In the genomic region with DNA sequence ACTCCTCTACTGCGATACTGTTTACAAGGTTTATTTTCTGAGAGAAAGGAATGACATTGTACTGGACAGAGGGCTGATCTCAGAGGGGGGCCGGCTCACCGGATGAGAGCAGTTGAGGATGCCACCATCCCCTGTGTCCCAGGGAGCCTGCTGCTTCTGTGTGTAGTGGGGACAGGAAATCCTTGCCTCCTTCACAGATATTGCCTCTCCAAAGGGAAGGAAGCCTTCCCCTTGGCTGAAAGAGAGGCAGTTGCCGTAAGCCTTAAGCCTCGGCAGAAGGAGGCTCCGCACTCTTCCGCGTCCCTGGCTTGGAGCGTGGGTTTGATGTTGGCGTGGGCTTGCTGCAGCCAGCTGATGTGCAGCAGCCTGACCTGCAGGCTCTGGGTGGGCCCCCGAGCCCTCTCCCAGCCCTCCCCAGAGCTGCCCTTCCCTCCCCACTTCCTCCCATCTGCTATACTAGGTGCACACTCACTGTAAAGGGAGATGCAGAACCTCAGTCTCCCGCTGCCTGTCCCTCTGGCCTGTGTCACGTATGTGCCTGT, we compare ENCODE assay signal across 2 cellular contexts.
TF ChIP-seq lines count a peak whose summit lies in the region.

No MANE protein-coding gene starts in this region.

TF ChIP-seq in SK-N-SH, 30 proteins besides CTCF, POLR2A, EP300 and RAD21 (continued from another document):
- TF ChIP-seq, protein P1, sequence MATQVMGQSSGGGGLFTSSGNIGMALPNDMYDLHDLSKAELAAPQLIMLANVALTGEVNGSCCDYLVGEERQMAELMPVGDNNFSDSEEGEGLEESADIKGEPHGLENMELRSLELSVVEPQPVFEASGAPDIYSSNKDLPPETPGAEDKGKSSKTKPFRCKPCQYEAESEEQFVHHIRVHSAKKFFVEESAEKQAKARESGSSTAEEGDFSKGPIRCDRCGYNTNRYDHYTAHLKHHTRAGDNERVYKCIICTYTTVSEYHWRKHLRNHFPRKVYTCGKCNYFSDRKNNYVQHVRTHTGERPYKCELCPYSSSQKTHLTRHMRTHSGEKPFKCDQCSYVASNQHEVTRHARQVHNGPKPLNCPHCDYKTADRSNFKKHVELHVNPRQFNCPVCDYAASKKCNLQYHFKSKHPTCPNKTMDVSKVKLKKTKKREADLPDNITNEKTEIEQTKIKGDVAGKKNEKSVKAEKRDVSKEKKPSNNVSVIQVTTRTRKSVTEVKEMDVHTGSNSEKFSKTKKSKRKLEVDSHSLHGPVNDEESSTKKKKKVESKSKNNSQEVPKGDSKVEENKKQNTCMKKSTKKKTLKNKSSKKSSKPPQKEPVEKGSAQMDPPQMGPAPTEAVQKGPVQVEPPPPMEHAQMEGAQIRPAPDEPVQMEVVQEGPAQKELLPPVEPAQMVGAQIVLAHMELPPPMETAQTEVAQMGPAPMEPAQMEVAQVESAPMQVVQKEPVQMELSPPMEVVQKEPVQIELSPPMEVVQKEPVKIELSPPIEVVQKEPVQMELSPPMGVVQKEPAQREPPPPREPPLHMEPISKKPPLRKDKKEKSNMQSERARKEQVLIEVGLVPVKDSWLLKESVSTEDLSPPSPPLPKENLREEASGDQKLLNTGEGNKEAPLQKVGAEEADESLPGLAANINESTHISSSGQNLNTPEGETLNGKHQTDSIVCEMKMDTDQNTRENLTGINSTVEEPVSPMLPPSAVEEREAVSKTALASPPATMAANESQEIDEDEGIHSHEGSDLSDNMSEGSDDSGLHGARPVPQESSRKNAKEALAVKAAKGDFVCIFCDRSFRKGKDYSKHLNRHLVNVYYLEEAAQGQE (IDR thresholded peaks at IDR 0.05; ENCODE audit: low read depth, low read length), result no peak
- TF ChIP-seq, protein P2, sequence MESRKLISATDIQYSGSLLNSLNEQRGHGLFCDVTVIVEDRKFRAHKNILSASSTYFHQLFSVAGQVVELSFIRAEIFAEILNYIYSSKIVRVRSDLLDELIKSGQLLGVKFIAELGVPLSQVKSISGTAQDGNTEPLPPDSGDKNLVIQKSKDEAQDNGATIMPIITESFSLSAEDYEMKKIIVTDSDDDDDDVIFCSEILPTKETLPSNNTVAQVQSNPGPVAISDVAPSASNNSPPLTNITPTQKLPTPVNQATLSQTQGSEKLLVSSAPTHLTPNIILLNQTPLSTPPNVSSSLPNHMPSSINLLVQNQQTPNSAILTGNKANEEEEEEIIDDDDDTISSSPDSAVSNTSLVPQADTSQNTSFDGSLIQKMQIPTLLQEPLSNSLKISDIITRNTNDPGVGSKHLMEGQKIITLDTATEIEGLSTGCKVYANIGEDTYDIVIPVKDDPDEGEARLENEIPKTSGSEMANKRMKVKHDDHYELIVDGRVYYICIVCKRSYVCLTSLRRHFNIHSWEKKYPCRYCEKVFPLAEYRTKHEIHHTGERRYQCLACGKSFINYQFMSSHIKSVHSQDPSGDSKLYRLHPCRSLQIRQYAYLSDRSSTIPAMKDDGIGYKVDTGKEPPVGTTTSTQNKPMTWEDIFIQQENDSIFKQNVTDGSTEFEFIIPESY (IDR thresholded peaks at IDR 0.05; ENCODE audit: borderline replicate concordance, low read depth), result no peak
- TF ChIP-seq, protein P3, sequence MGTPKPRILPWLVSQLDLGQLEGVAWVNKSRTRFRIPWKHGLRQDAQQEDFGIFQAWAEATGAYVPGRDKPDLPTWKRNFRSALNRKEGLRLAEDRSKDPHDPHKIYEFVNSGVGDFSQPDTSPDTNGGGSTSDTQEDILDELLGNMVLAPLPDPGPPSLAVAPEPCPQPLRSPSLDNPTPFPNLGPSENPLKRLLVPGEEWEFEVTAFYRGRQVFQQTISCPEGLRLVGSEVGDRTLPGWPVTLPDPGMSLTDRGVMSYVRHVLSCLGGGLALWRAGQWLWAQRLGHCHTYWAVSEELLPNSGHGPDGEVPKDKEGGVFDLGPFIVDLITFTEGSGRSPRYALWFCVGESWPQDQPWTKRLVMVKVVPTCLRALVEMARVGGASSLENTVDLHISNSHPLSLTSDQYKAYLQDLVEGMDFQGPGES (IDR thresholded peaks at IDR 0.05; ENCODE audit: low read depth, low read length), result no peak
- no peak for TF ChIP-seq EZH2phosphoT487 (IDR thresholded peaks at IDR 0.05; ENCODE audit: borderline replicate concordance, low read depth)
- no peak for TF ChIP-seq FOXJ3 (CRISPR knock-in tag; IDR thresholded peaks at IDR 0.05)
- TF ChIP-seq SMC3 (IDR thresholded peaks at IDR 0.05; ENCODE audit: low read depth, low read length), result no peak
- no peak for TF ChIP-seq POLR2AphosphoS5 (IDR thresholded peaks at IDR 0.05; ENCODE audit: low read depth, low read length)
- TF ChIP-seq, protein P4, sequence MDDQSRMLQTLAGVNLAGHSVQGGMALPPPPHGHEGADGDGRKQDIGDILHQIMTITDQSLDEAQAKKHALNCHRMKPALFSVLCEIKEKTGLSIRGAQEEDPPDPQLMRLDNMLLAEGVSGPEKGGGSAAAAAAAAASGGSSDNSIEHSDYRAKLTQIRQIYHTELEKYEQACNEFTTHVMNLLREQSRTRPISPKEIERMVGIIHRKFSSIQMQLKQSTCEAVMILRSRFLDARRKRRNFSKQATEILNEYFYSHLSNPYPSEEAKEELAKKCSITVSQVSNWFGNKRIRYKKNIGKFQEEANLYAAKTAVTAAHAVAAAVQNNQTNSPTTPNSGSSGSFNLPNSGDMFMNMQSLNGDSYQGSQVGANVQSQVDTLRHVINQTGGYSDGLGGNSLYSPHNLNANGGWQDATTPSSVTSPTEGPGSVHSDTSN (IDR thresholded peaks at IDR 0.05), result no peak
- no peak for TF ChIP-seq JUND (IDR thresholded peaks at IDR 0.05)
- TF ChIP-seq GABPA (IDR thresholded peaks at IDR 0.05; ENCODE audit: low read depth), result no peak
TF ChIP-seq in SK-N-SH: peak in this region for 0.

TF ChIP-seq in SK-N-SH treated with all-trans-retinoic acid at 6 μM for 48 hours, 23 proteins besides CTCF, POLR2A, EP300 and RAD21 (continued from another document):
- TF ChIP-seq ZFP3 (CRISPR knock-in tag; IDR thresholded peaks at IDR 0.05) (no peak), GLIS3 (CRISPR knock-in tag; IDR thresholded peaks at IDR 0.05) (no peak), OSR1 (CRISPR knock-in tag; IDR thresholded peaks at IDR 0.05) (no peak), TCF4 (CRISPR knock-in tag; IDR thresholded peaks at IDR 0.05; ENCODE audit: borderline replicate concordance) (no peak), ZFP30 (CRISPR knock-in tag; IDR thresholded peaks at IDR 0.05) (no peak), ZNF8 (CRISPR knock-in tag; IDR thresholded peaks at IDR 0.05) (no peak), TOX (CRISPR knock-in tag; IDR thresholded peaks at IDR 0.05; ENCODE audit: borderline replicate concordance) (no peak), ARNTL (CRISPR knock-in tag; IDR thresholded peaks at IDR 0.05; ENCODE audit: borderline replicate concordance, low read depth) (no peak), ESRRG (CRISPR knock-in tag; IDR thresholded peaks at IDR 0.05) (no peak)
- TF ChIP-seq, protein P5, sequence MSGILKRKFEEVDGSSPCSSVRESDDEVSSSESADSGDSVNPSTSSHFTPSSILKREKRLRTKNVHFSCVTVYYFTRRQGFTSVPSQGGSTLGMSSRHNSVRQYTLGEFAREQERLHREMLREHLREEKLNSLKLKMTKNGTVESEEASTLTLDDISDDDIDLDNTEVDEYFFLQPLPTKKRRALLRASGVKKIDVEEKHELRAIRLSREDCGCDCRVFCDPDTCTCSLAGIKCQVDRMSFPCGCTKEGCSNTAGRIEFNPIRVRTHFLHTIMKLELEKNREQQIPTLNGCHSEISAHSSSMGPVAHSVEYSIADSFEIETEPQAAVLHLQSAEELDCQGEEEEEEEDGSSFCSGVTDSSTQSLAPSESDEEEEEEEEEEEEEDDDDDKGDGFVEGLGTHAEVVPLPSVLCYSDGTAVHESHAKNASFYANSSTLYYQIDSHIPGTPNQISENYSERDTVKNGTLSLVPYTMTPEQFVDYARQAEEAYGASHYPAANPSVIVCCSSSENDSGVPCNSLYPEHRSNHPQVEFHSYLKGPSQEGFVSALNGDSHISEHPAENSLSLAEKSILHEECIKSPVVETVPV (CRISPR knock-in tag; IDR thresholded peaks at IDR 0.05), result no peak
